In genomic region chr17:42296012-42296411, GRCh38 we compare ENCODE assay signal across 16 cellular contexts. TPM values are rescaled to one million over a fixed set of nuclear protein-coding genes. Genes with fewer than 3 reads are reported as not detected.
DNase-seq lines count a peak whose midpoint lies in the region; ATAC-seq and TF ChIP-seq lines count a peak whose summit lies in the region.
"Had no signal": no experiment of that assay in that cellular context is flagged by ENCODE, and none has a peak within 500 bp of the region (broad histone marks: within the 10 kb centered on the region; RNA-seq: fewer than 3 reads in every experiment).

No MANE protein-coding gene starts in this region.

- H3K9me3 ChIP-seq in subcutaneous abdominal adipose tissue (ENCODE audit: control insufficient read depth in 5 of 5, low read length in 5 of 5): no peaks in the 10 kb centered on the region
- H3K9me3 ChIP-seq: BLaER1, Caco-2 had no signal

- no peaks in the 10 kb centered on the region for H3K27me3 ChIP-seq in subcutaneous abdominal adipose tissue (ENCODE audit: control insufficient read depth in 5 of 5, insufficient read depth in 4 of 5, low read length in 5 of 5)
- H3K27me3 ChIP-seq: BLaER1 had no signal

- peak overlapping the region; percentile 67 for H3K27ac Mint-ChIP-seq in activated T-cell treated with anti-CD3 and anti-CD28 coated beads, Interleukin-2, amount 50 U/mL, for 24 hours
- H3K27ac Mint-ChIP-seq in activated T-helper 17 cell treated with anti-CD3 and anti-CD28 coated beads, Interleukin-2, amount 50 U/mL, for 72 hours: peak overlapping the region; percentile 50
- peak overlapping the region; percentile 50 for H3K27ac Mint-ChIP-seq in neural crest cell (ENCODE audit: unreplicated experiment)

- H3K4me3 Mint-ChIP-seq in activated T-cell treated with anti-CD3 and anti-CD28 coated beads, Interleukin-2, amount 50 U/mL, for 24 hours: no peak overlapping the region
- no peak overlapping the region for H3K4me3 Mint-ChIP-seq in activated T-helper 17 cell treated with anti-CD3 and anti-CD28 coated beads, Interleukin-2, amount 50 U/mL, for 72 hours
- H3K4me3 Mint-ChIP-seq in neural crest cell: no peak overlapping the region
- H3K4me3 Mint-ChIP-seq: CD8-positive, alpha-beta memory T cell had no signal

- no peak for TF ChIP-seq CTCF in neural crest cell (conservative IDR thresholded peaks at IDR 0.05)

- H3K9me3 Mint-ChIP-seq in activated T-cell treated with anti-CD3 and anti-CD28 coated beads, Interleukin-2, amount 50 U/mL, for 24 hours: no peaks in the 10 kb centered on the region
- no peaks in the 10 kb centered on the region for H3K9me3 Mint-ChIP-seq in activated T-helper 17 cell treated with anti-CD3 and anti-CD28 coated beads, Interleukin-2, amount 50 U/mL, for 72 hours
- H3K9me3 Mint-ChIP-seq in neural crest cell: no peaks in the 10 kb centered on the region
- H3K9me3 Mint-ChIP-seq: CD8-positive, alpha-beta memory T cell had no signal

- H3K4me1 Mint-ChIP-seq in activated T-cell treated with anti-CD3 and anti-CD28 coated beads, Interleukin-2, amount 50 U/mL, for 24 hours (ENCODE audit: low read depth): peaks cover 41% of the 10 kb centered on the region
- H3K4me1 Mint-ChIP-seq in activated T-helper 17 cell treated with anti-CD3 and anti-CD28 coated beads, Interleukin-2, amount 50 U/mL, for 72 hours: peaks cover 30% of the 10 kb centered on the region
- peaks cover 5% of the 10 kb centered on the region for H3K4me1 Mint-ChIP-seq in neural crest cell

- peaks cover 1 to 41% (median 23%) of the 10 kb centered on the region in 5 donors for H3K4me1 ChIP-seq in subcutaneous abdominal adipose tissue (ENCODE audit: control insufficient read depth in 5 of 5, insufficient read depth in 5 of 5, low read length in 5 of 5)
- H3K4me1 ChIP-seq: Caco-2 had no signal

- H3K27ac ChIP-seq in subcutaneous abdominal adipose tissue (ENCODE audit: low read depth, low read length): peak overlapping the region; percentile 35
- H3K27ac ChIP-seq: BLaER1, GM23248 had no signal

- no peak overlapping the region for H3K9ac ChIP-seq in subcutaneous abdominal adipose tissue (ENCODE audit: low read length in 5 of 5)
- H3K9ac ChIP-seq: BLaER1, GM23248 had no signal

- H3K4me3 ChIP-seq in subcutaneous abdominal adipose tissue (ENCODE audit: low read depth in 1 of 5, low read length in 5 of 5): no peak overlapping the region
- H3K4me3 ChIP-seq: BLaER1, GM23248 had no signal

- H3K36me3 Mint-ChIP-seq in activated T-cell treated with anti-CD3 and anti-CD28 coated beads, Interleukin-2, amount 50 U/mL, for 24 hours (ENCODE audit: low read depth): peaks cover 89% of the 10 kb centered on the region
- peaks cover 95% of the 10 kb centered on the region for H3K36me3 Mint-ChIP-seq in activated T-helper 17 cell treated with anti-CD3 and anti-CD28 coated beads, Interleukin-2, amount 50 U/mL, for 72 hours (ENCODE audit: low read depth)
- no peaks in the 10 kb centered on the region for H3K36me3 Mint-ChIP-seq in neural crest cell (ENCODE audit: low read depth)

- peaks cover 0 to 67% (median 49%) of the 10 kb centered on the region in 5 donors for H3K36me3 ChIP-seq in subcutaneous abdominal adipose tissue (ENCODE audit: control insufficient read depth in 5 of 5, insufficient read depth in 5 of 5, low read length in 5 of 5)

- no peak for DNase-seq in activated T-cell treated with anti-CD3 and anti-CD28 coated beads, Interleukin-2, amount 50 U/mL, for 24 hours
- no peak for DNase-seq in activated T-cell treated with anti-CD3 and anti-CD28 coated beads, Interleukin-2, amount 50 U/mL, for 1 hour
- no peak for DNase-seq in neural crest cell (ENCODE audit: low read depth, low spot score)
- no peak for DNase-seq in GM19240 (ENCODE audit: insufficient read length, low spot score)
- DNase-seq: 8988T; AML-193; Caco-2; CD8-positive, alpha-beta memory T cell; DND-41; GDM1; GM23248 had no signal

- ATAC-seq in activated T-helper 17 cell treated with anti-CD3 and anti-CD28 coated beads, Interleukin-2, amount 50 U/mL, for 72 hours (replicated peaks): no peak
- ATAC-seq in HG03442 (IDR thresholded peaks at IDR 0.05; ENCODE audit: unreplicated experiment): no peak
- ATAC-seq: HCT116 had no signal

- no peaks in the 10 kb centered on the region for H3K27me3 Mint-ChIP-seq in activated T-cell treated with anti-CD3 and anti-CD28 coated beads, Interleukin-2, amount 50 U/mL, for 24 hours
- H3K27me3 Mint-ChIP-seq in activated T-helper 17 cell treated with anti-CD3 and anti-CD28 coated beads, Interleukin-2, amount 50 U/mL, for 72 hours: no peaks in the 10 kb centered on the region
- peaks cover 3% of the 10 kb centered on the region for H3K27me3 Mint-ChIP-seq in neural crest cell (ENCODE audit: low read depth)
- H3K27me3 Mint-ChIP-seq: CD8-positive, alpha-beta memory T cell had no signal

RNA-seq across cellular contexts. Expression of gene STAT5A, which starts 7.7 kb away (rescaled TPM):
- total RNA-seq in activated T-helper 17 cell treated with anti-CD3 and anti-CD28 coated beads, Interleukin-2, amount 50 U/mL, for 72 hours: 100 to 1,000 TPM; 133 to 305 TPM
- total RNA-seq in neural crest cell: 2.6 and 2.9 TPM in 2 replicates

RNA-seq across cellular contexts. Expression of gene STAT5B, which starts 19.8 kb away (rescaled TPM):
- total RNA-seq in activated T-helper 17 cell treated with anti-CD3 and anti-CD28 coated beads, Interleukin-2, amount 50 U/mL, for 72 hours: 100 to 1,000 TPM; 124 to 255 TPM
- total RNA-seq in neural crest cell: 48.3 and 49.2 TPM in 2 replicates

Comparison
In these comparisons a context has a peak if more than half of its experiments do, and no peak if none do; other contexts are left out.
1. RNA of gene STAT5A, which starts 7.7 kb away (total RNA-seq): 133 to 305 TPM in activated T-helper 17 cell treated with anti-CD3 and anti-CD28 coated beads, Interleukin-2, amount 50 U/mL, for 72 hours; 2.6 to 2.9 TPM in neural crest cell; every median in the first group is over 10 times any median in the second.
2. Peak in every context shown above with its lines, with median percentiles within 50 percentile points of each other: H3K27ac Mint-ChIP-seq.